Comparison of ENCODE assay signal across 2 cellular contexts in genomic region chr3:69092030-69092513, GRCh38.
TF ChIP-seq lines count a peak whose summit lies in the region.

No MANE protein-coding gene starts in this region.

TF ChIP-seq in K562, 482 proteins besides CTCF, POLR2A, EP300 and RAD21 (continues in another document):
- TF ChIP-seq NR2C2 (CRISPR knock-in tag; IDR thresholded peaks at IDR 0.05) (no peak), NR2C2 (tag; IDR thresholded peaks at IDR 0.05) (no peak), HIVEP1 (CRISPR knock-in tag; IDR thresholded peaks at IDR 0.05) (no peak), ZNF140 (CRISPR knock-in tag; IDR thresholded peaks at IDR 0.05) (no peak), SAP30 (IDR thresholded peaks at IDR 0.05; ENCODE audit: borderline replicate concordance, insufficient read depth, low read depth, low read length, poor library complexity, severe bottlenecking) (no peak), NCOA1 (IDR thresholded peaks at IDR 0.05; ENCODE audit: low read depth) (no peak), ZNF668 (CRISPR knock-in tag; IDR thresholded peaks at IDR 0.05) (no peak), PCBP2 (IDR thresholded peaks at IDR 0.05; ENCODE audit: low read depth, low read length, poor library complexity, severe bottlenecking) (no peak), MXD1 (CRISPR knock-in tag; IDR thresholded peaks at IDR 0.05; ENCODE audit: borderline replicate concordance, poor library complexity, severe bottlenecking) (no peak), EHMT2 (IDR thresholded peaks at IDR 0.05) (no peak), ZEB2 (IDR thresholded peaks at IDR 0.05) (no peak), ZNF274 (IDR thresholded peaks at IDR 0.05; ENCODE audit: borderline replicate concordance, low read depth, low read length) (no peak), ZNF282 (CRISPR knock-in tag; IDR thresholded peaks at IDR 0.05) (no peak), FIP1L1 (IDR thresholded peaks at IDR 0.05; ENCODE audit: low read depth, low read length, poor library complexity, severe bottlenecking) (no peak), CEBPG (CRISPR knock-in tag; IDR thresholded peaks at IDR 0.05) (no peak), CEBPG (tag; conservative IDR thresholded peaks at IDR 0.05 in 1 of 2, IDR thresholded peaks at IDR 0.05 in 1 of 2) (no peak), CREB3L1 (IDR thresholded peaks at IDR 0.05; ENCODE audit: borderline replicate concordance, low read depth) (no peak), MED1 (CRISPR knock-in tag; IDR thresholded peaks at IDR 0.05; ENCODE audit: borderline replicate concordance) (no peak), SPI1 (IDR thresholded peaks at IDR 0.05; ENCODE audit: borderline replicate concordance, low read depth, low read length) (0 out of 2 replicates have a peak, but pooled peaks have one; percentile 57), E4F1 (CRISPR knock-in tag; IDR thresholded peaks at IDR 0.05; ENCODE audit: borderline replicate concordance) (no peak), PRDM10 (IDR thresholded peaks at IDR 0.05; ENCODE audit: partially characterized antibody) (no peak), ZNF224 (CRISPR knock-in tag; IDR thresholded peaks at IDR 0.05) (no peak), CREM (IDR thresholded peaks at IDR 0.05; ENCODE audit: low read depth) (peak; percentile 66)

TF ChIP-seq in SK-N-SH, 30 proteins besides CTCF, POLR2A, EP300 and RAD21:
- no peak for TF ChIP-seq NFIC (IDR thresholded peaks at IDR 0.05; ENCODE audit: borderline replicate concordance)
- TF ChIP-seq MAX (IDR thresholded peaks at IDR 0.05; ENCODE audit: low read depth) = no peak
- TF ChIP-seq RXRA (IDR thresholded peaks at IDR 0.05; ENCODE audit: borderline replicate concordance, low read depth) = no peak
- TF ChIP-seq TEAD4 (IDR thresholded peaks at IDR 0.05; ENCODE audit: borderline replicate concordance, insufficient read depth) = no peak
- TF ChIP-seq REST (IDR thresholded peaks at IDR 0.05; ENCODE audit: low read depth, low read length) = no peak
- TF ChIP-seq POLR2AphosphoS5 (IDR thresholded peaks at IDR 0.05; ENCODE audit: low read depth, low read length) = no peak
- TF ChIP-seq YY1 (IDR thresholded peaks at IDR 0.05; ENCODE audit: low read depth) = no peak
- TF ChIP-seq TCF12 (IDR thresholded peaks at IDR 0.05) = no peak
- no peak for TF ChIP-seq MEF2A (IDR thresholded peaks at IDR 0.05; ENCODE audit: borderline replicate concordance, low read depth)
- TF ChIP-seq ZBTB33 (IDR thresholded peaks at IDR 0.05; ENCODE audit: borderline replicate concordance, low read depth) = no peak
- no peak for TF ChIP-seq NRF1 (IDR thresholded peaks at IDR 0.05; ENCODE audit: low read depth, low read length)
- TF ChIP-seq FOSL2 (IDR thresholded peaks at IDR 0.05; ENCODE audit: borderline replicate concordance, low read depth) = no peak
- TF ChIP-seq EZH2phosphoT487 (IDR thresholded peaks at IDR 0.05; ENCODE audit: borderline replicate concordance, low read depth) = no peak
- no peak for TF ChIP-seq SIN3A (IDR thresholded peaks at IDR 0.05; ENCODE audit: borderline replicate concordance, low read depth, low read length)
- TF ChIP-seq GATA2 (CRISPR knock-in tag; IDR thresholded peaks at IDR 0.05) = no peak
- TF ChIP-seq RCOR1 (IDR thresholded peaks at IDR 0.05; ENCODE audit: low read length) = no peak
TF ChIP-seq in SK-N-SH: peak in this region for 0.
